Comparison of ENCODE assay signal across 19 cellular contexts in genomic region chr20:1979116-1979778, GRCh38. TPM values are rescaled to one million over a fixed set of nuclear protein-coding genes. Genes with fewer than 3 reads are reported as not detected.
DNase-seq lines count a peak whose midpoint lies in the region; ATAC-seq, FAIRE-seq and TF ChIP-seq lines count a peak whose summit lies in the region.
"Had no signal": no experiment of that assay in that cellular context is flagged by ENCODE, and none has a peak within 500 bp of the region (broad histone marks: within the 10 kb centered on the region; RNA-seq: fewer than 3 reads in every experiment).

No MANE protein-coding gene starts in this region.

- H3K4me1 ChIP-seq in A549 (no peaks in the 10 kb centered on the region), GM23338 (ENCODE audit: insufficient read depth) (no peaks in the 10 kb centered on the region)

- no peak for TF ChIP-seq POLR2A in A549 (IDR thresholded peaks at IDR 0.05; ENCODE audit: low read length)

- CTCF ChIA-PET in A549 (lab: Yijun Ruan, JAX): interaction anchor here (0.9 to 2.5 kb wide), 4 partner anchors 13 to 47 kb away, joined by 3 to 9 read pairs (median 6); no protein-coding TSS in a partner anchor

- no peaks in the 10 kb centered on the region for H3K36me3 ChIP-seq in GM23338 (ENCODE audit: insufficient read depth)

- H3K4me2 ChIP-seq in A549 (no peak overlapping the region), GM23338 (no peak overlapping the region)

- H3F3A ChIP-seq in GM23338 (replicated peaks; ENCODE audit: low read depth): no peaks in the 10 kb centered on the region

- H3K4me1 Mint-ChIP-seq in GM23338 (no peaks in the 10 kb centered on the region), chondrocyte (ENCODE audit: low read depth) (no peaks in the 10 kb centered on the region)

- no peak for ATAC-seq in A549
- no peak for ATAC-seq in GM23338

- TF ChIP-seq CTCF in A549 (IDR thresholded peaks at IDR 0.05) (no peak), GM23338 (conservative IDR thresholded peaks at IDR 0.05; ENCODE audit: low read depth in 2 of 2) (no peak), chondrocyte (IDR thresholded peaks at IDR 0.05) (no peak)

- POLR2A ChIA-PET in A549 (lab: Yijun Ruan, JAX): no interaction called here

- no peaks in the 10 kb centered on the region for H3K9me2 ChIP-seq in GM23338 (ENCODE audit: insufficient read depth)

- no peaks in the 10 kb centered on the region for H3K27me3 ChIP-seq in GM23338 (ENCODE audit: insufficient read depth)

- TF ChIP-seq EP300 in A549 (IDR thresholded peaks at IDR 0.05): no peak

- H3K79me2 ChIP-seq in GM23338 (replicated peaks; ENCODE audit: insufficient read depth): no peaks in the 10 kb centered on the region

- DNase-seq in A549 (ENCODE audit: low read depth in 1 of 2, low spot score in 1 of 2): no peak
- no peak for DNase-seq in GM23338 (ENCODE audit: low spot score)
- peak; percentile 91 for DNase-seq in cerebellar cortex (ENCODE audit: low spot score)
- peak; percentile 24 for DNase-seq in islet precursor cell
- no peak for DNase-seq in NCI-H2171 (lab: John Stamatoyannopoulos, UW)
- no peak for DNase-seq in NCI-H2081 treated with DMSO at 0.1 percent for 48 hours (lab: John Stamatoyannopoulos, UW)
- DNase-seq in chondrocyte (ENCODE audit: low spot score): no peak
- no peak for DNase-seq in NCI-H82 treated with DMSO at 0.1 percent for 48 hours (lab: John Stamatoyannopoulos, UW; ENCODE audit: unreplicated experiment)
- DNase-seq: KG1; NCI-H1105; NCI-H1694; NCI-H2107; NCI-H226; NCI-H69; NK-92 treated with Interleukin-12 subunit alpha and Interleukin-12 subunit beta, amount 100 ng/mL, for 24 hours; RPMI8226; SW 1271 had no signal

- H3K27me3 Mint-ChIP-seq in GM23338 (ENCODE audit: insufficient read depth, low read depth, poor library complexity) (peaks cover 4% of the 10 kb centered on the region), chondrocyte (ENCODE audit: low read depth) (peaks cover 45% of the 10 kb centered on the region)

- WGBS in A549 (ENCODE audit: missing lambda C conversion rate): 6% methylated on average over 3 of the region's 3 CpGs

- H3K4me3 Mint-ChIP-seq in GM23338: no peak overlapping the region
- H3K4me3 Mint-ChIP-seq in chondrocyte (ENCODE audit: unreplicated experiment): no peak overlapping the region

- no peak for FAIRE-seq in A549 (lab: Jason Lieb, UNC)

- H3K27ac ChIP-seq in A549 (no peak overlapping the region), GM23338 (ENCODE audit: low read depth) (no peak overlapping the region)
- H3K27ac ChIP-seq: C4-2B had no signal

- no peak overlapping the region for H3K4me3 ChIP-seq in A549
- no peak overlapping the region for H3K4me3 ChIP-seq in GM23338

- no peaks in the 10 kb centered on the region for H3K9me3 ChIP-seq in A549

- no peak for TF ChIP-seq RAD21 in A549 (conservative IDR thresholded peaks at IDR 0.05 in 1 of 2, IDR thresholded peaks at IDR 0.05 in 1 of 2)

- H3K27ac Mint-ChIP-seq in GM23338 (no peak overlapping the region), chondrocyte (ENCODE audit: unreplicated experiment) (no peak overlapping the region)

- H3K36me3 Mint-ChIP-seq in GM23338 (ENCODE audit: low read depth): no peaks in the 10 kb centered on the region
- H3K36me3 Mint-ChIP-seq in chondrocyte (ENCODE audit: low read depth): no peaks in the 10 kb centered on the region

- no peaks in the 10 kb centered on the region for H3K9me3 Mint-ChIP-seq in GM23338
- H3K9me3 Mint-ChIP-seq in chondrocyte (ENCODE audit: low read depth): no peaks in the 10 kb centered on the region

- H2AFZ ChIP-seq in GM23338: no peak overlapping the region

- no peaks in the 10 kb centered on the region for H4K20me1 ChIP-seq in GM23338 (replicated peaks; ENCODE audit: insufficient read depth)

TF ChIP-seq in A549, 52 proteins besides CTCF, POLR2A, EP300 and RAD21 (continues in another document):
- TF ChIP-seq ELK1 (IDR thresholded peaks at IDR 0.05; ENCODE audit: low read depth, low read length) (no peak), MAFK (IDR thresholded peaks at IDR 0.05; ENCODE audit: partially characterized antibody) (no peak), PHF8 (IDR thresholded peaks at IDR 0.05; ENCODE audit: borderline replicate concordance, low read depth) (no peak), REST (IDR thresholded peaks at IDR 0.05) (peak; percentile 76; the same call in 1 of the 2 replicates)

TF ChIP-seq in GM23338, 12 proteins besides CTCF, POLR2A, EP300 and RAD21:
- no peak for TF ChIP-seq ZNF331 (CRISPR knock-in tag; IDR thresholded peaks at IDR 0.05; ENCODE audit: low read depth)
- peak; percentile 64 for TF ChIP-seq REST (IDR thresholded peaks at IDR 0.05; ENCODE audit: unreplicated experiment)

RNA-seq across cellular contexts. Expression of gene PDYN, which starts 14.6 kb away (rescaled TPM):
- polyA plus RNA-seq in A549 (2011; rRNA removed) (not detected in 2 replicates), A549 (2017; fragmentation: RNase III; extraction: RNeasy Plus Mini Kit Qiagen cat#74134 plus additional on column Dnase treatment) (0.04 TPM in 1 of 3 replicates, not detected in the others), GM23338 (2016; fragmentation: Nextera tagmentation; extraction: Ambion mirVana) (0.21 and 0.33 TPM in 2 replicates)
- polyA plus RNA-seq in A549 (2012; cell fraction: cytosol; rRNA removed): not detected in 2 replicates
- polyA plus RNA-seq in A549 (2012; cell fraction: nucleus; rRNA removed): not detected in 2 replicates
- polyA minus RNA-seq in A549 (2011; rRNA and poly(A)+ RNA removed): not detected in 2 replicates
- total RNA-seq in GM23338 (2014; rRNA removed; shearing (Covaris generic)): 0.24 and 0.47 TPM in 2 replicates
- total RNA-seq in chondrocyte: not detected in 3 replicates
- total RNA-seq: OCI-LY7 had no signal

Comparison
In these comparisons a context has a peak if more than half of its experiments do, and no peak if none do; other contexts are left out.
1. DNase-seq: peak in cerebellar cortex (single experiment) and islet precursor cell (single experiment); none in A549 (0 of 2), GM23338 (single experiment), NCI-H2171 (single experiment), NCI-H2081 treated with DMSO at 0.1 percent for 48 hours (single experiment), chondrocyte (single experiment) and NCI-H82 treated with DMSO at 0.1 percent for 48 hours (single experiment).